28 cellular contexts compared by ENCODE assay signal in the genomic region with DNA sequence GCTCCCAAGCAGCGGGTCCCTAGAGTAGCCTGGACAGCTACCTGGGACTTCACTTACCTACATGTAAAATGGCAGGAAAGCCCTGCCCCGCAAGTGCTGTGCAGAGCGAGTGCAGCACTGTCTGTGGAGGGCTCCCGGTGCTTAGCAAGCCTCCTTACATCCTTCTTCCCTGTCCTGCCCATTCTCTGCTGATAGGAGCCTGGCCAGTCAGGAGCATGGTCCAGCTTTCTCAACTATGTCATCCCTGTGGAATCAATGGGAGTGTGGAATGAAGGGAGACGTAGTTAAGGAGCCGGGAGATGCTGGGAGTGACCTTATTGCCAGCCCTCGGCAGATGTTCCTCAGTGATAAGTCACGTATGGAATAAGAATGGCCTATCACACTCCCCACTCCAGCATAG.
A peak's percentile ranks its signal among the peaks of the same experiment; 100 is the strongest.
DNase-seq lines count a peak whose midpoint lies in the region; ATAC-seq, FAIRE-seq and TF ChIP-seq lines count a peak whose summit lies in the region.
"Had no signal": no experiment of that assay in that cellular context is flagged by ENCODE, and none has a peak within 500 bp of the region (broad histone marks: within the 10 kb centered on the region; RNA-seq: fewer than 3 reads in every experiment).

No MANE protein-coding gene starts in this region.

- BruUV-seq in HepG2 (replicated peaks; lab: Mats Ljungman, UMichigan) = no TSS peak

- H3K4me1 Mint-ChIP-seq in stimulated activated memory B cell treated with anti-CD40 and anti-IgM and Interleukin-4, amounts not matched to agents 10 μg/mL and 1 μg/mL and 100 μg/mL, for 72 hours = no peaks in the 10 kb centered on the region

- H3K9me3 ChIP-seq in heart left ventricle = no peaks in the 10 kb centered on the region
- H3K9me3 ChIP-seq in HepG2 (ENCODE audit: low read length) = no peaks in the 10 kb centered on the region
- no peaks in the 10 kb centered on the region for H3K9me3 ChIP-seq in right lobe of liver
- no peaks in the 10 kb centered on the region for H3K9me3 ChIP-seq in neuronal stem cell (replicated peaks in 1 of 2; ENCODE audit: control insufficient read depth in 2 of 2, insufficient read depth in 1 of 2, low read depth in 1 of 2, low read length in 2 of 2)

- H3K18ac ChIP-seq in neuronal stem cell (ENCODE audit: low read length) = peak overlapping the region; percentile 68

- no peak overlapping the region for H4K8ac ChIP-seq in neuronal stem cell (ENCODE audit: low read depth, low read length)

- peaks cover 10% of the 10 kb centered on the region for H3K9me3 Mint-ChIP-seq in stimulated activated memory B cell treated with anti-CD40 and anti-IgM and Interleukin-4, amounts not matched to agents 10 μg/mL and 1 μg/mL and 100 μg/mL, for 72 hours
- H3K9me3 Mint-ChIP-seq: CD4-positive, alpha-beta T cell; CD8-positive, alpha-beta memory T cell had no signal

- TF ChIP-seq CTCF in heart left ventricle (IDR thresholded peaks at IDR 0.05) = no peak
- TF ChIP-seq CTCF in HepG2 (CRISPR knock-in tag; IDR thresholded peaks at IDR 0.05) = no peak
- no peak for TF ChIP-seq CTCF in right lobe of liver (IDR thresholded peaks at IDR 0.05)

- H3K4me1 ChIP-seq in heart left ventricle = peaks cover 0 to 11% (median 0%) of the 10 kb centered on the region in 12 donors
- H3K4me1 ChIP-seq in HepG2 (ENCODE audit: insufficient read depth, low read length) = peaks cover 6% of the 10 kb centered on the region; the same call in 1 of the 2 replicates
- no peaks in the 10 kb centered on the region for H3K4me1 ChIP-seq in right lobe of liver
- H3K4me1 ChIP-seq in neuronal stem cell (ENCODE audit: control insufficient read depth in 2 of 2, insufficient read depth in 1 of 2, low read depth in 1 of 2, low read length in 2 of 2) = peaks cover 0 to 7% of the 10 kb centered on the region in 2 donors
- H3K4me1 ChIP-seq: A549, BE2C had no signal

- no peak overlapping the region for H2AK5ac ChIP-seq in neuronal stem cell (ENCODE audit: low read depth, low read length)

- POLR2A ChIA-PET in HepG2 (lab: Yijun Ruan, JAX) = no interaction called here

- no peak overlapping the region for H3K9ac ChIP-seq in HepG2 (ENCODE audit: insufficient read depth, low read depth, low read length)
- no peak overlapping the region for H3K9ac ChIP-seq in neuronal stem cell (ENCODE audit: low read depth, low read length, poor library complexity)
- H3K9ac ChIP-seq: BLaER1 treated with 17β-estradiol and CSF1 and Interleukin-3, amounts not matched to agents 10 nM and 100 nM; GM23248 had no signal

- H3K4me2 ChIP-seq in HepG2 (ENCODE audit: low read depth, low read length) (no peak overlapping the region), neuronal stem cell (ENCODE audit: insufficient read depth, low read length, poor library complexity, severe bottlenecking) (no peak overlapping the region)
- H3K4me2 ChIP-seq: A549; BLaER1 treated with 17β-estradiol and CSF1 and Interleukin-3, amounts not matched to agents 10 nM and 100 nM had no signal

- no peak overlapping the region for H4K91ac ChIP-seq in neuronal stem cell (ENCODE audit: low read depth, low read length, poor library complexity)

- H3K27me3 ChIP-seq in heart left ventricle (no peaks in the 10 kb centered on the region), HepG2 (ENCODE audit: control insufficient read depth in 1 of 2, insufficient read depth in 2 of 2, low read length in 2 of 2) (peaks cover 0 to 18% of the 10 kb centered on the region in 2 experiments; a peak in 4 of 5 replicates), right lobe of liver (no peaks in the 10 kb centered on the region), neuronal stem cell (ENCODE audit: control insufficient read depth in 3 of 3, insufficient read depth in 3 of 3, low read depth in 1 of 3, low read length in 3 of 3) (no peaks in the 10 kb centered on the region)
- H3K27me3 ChIP-seq: BE2C; BLaER1 treated with 17β-estradiol and CSF1 and Interleukin-3, amounts not matched to agents 10 nM and 100 nM had no signal

- TF ChIP-seq POLR2A in heart left ventricle (IDR thresholded peaks at IDR 0.05) = no peak
- TF ChIP-seq POLR2A in HepG2 (IDR thresholded peaks at IDR 0.05; ENCODE audit: insufficient read depth in 1 of 2, low read depth in 2 of 2, low read length in 2 of 2) = no peak
- TF ChIP-seq POLR2A in right lobe of liver (IDR thresholded peaks at IDR 0.05) = no peak

- no peak for TF ChIP-seq RAD21 in HepG2 (CRISPR knock-in tag; IDR thresholded peaks at IDR 0.05)

- peaks cover 12% of the 10 kb centered on the region for H3K27me3 Mint-ChIP-seq in stimulated activated memory B cell treated with anti-CD40 and anti-IgM and Interleukin-4, amounts not matched to agents 10 μg/mL and 1 μg/mL and 100 μg/mL, for 72 hours
- H3K27me3 Mint-ChIP-seq: CD4-positive, alpha-beta T cell had no signal

- FAIRE-seq in HepG2 (lab: Jason Lieb, UNC) = no peak
- FAIRE-seq: A549, D721Med, GM12878, GM19239, H1 had no signal

- no peaks in the 10 kb centered on the region for H3K79me2 ChIP-seq in HepG2 (ENCODE audit: insufficient read depth, low read length)

- intact Hi-C loops in Right ventricle myocardium superior (cut with DNase I) (no loop called here), heart left ventricle (cut with DNase I) (no loop called here), HepG2 (cut with micrococcal nuclease; ENCODE audit: unreplicated experiment) (no loop called here), right lobe of liver (cut with DNase I) (no loop called here)

- no peak overlapping the region for H3K14ac ChIP-seq in neuronal stem cell (ENCODE audit: low read length)

- no peak overlapping the region for H2BK15ac ChIP-seq in neuronal stem cell (ENCODE audit: low read length)

- H2AFZ ChIP-seq in HepG2 (ENCODE audit: low read length) (no peak overlapping the region), neuronal stem cell (ENCODE audit: low read length) (no peak overlapping the region)
- H2AFZ ChIP-seq: GM23248 had no signal

- DNase-seq in Right ventricle myocardium superior (no peak), heart left ventricle (no peak), HepG2 (ENCODE audit: low spot score) (no peak), right lobe of liver (no peak), neuronal stem cell (ENCODE audit: low spot score) (no peak), T-helper 1 cell (no peak), MV-4-11 (lab: John Stamatoyannopoulos, UW) (no peak)
- DNase-seq: 8988T; ACHN; AML-193; BE2C; CD4-positive, alpha-beta T cell; CD8-positive, alpha-beta memory T cell; DMS 273 treated with DMSO at 0.1 percent for 48 hours; DMS79; EL; GDM1; GM23248; H7; HCEC 1CT had no signal

- H3K36me3 ChIP-seq in heart left ventricle (no peaks in the 10 kb centered on the region), HepG2 (replicated peaks in 1 of 2; ENCODE audit: control insufficient read depth in 1 of 2, insufficient read depth in 2 of 2, low read length in 2 of 2) (no peaks in the 10 kb centered on the region), right lobe of liver (no peaks in the 10 kb centered on the region), neuronal stem cell (replicated peaks in 1 of 2; ENCODE audit: control insufficient read depth in 2 of 2, insufficient read depth in 2 of 2, low read length in 2 of 2) (no peaks in the 10 kb centered on the region)
- H3K36me3 ChIP-seq: BE2C; BLaER1 treated with 17β-estradiol and CSF1 and Interleukin-3, amounts not matched to agents 10 nM and 100 nM had no signal

- H2BK5ac ChIP-seq in neuronal stem cell (ENCODE audit: low read length) = no peak overlapping the region

- H3K4me3 Mint-ChIP-seq in stimulated activated memory B cell treated with anti-CD40 and anti-IgM and Interleukin-4, amounts not matched to agents 10 μg/mL and 1 μg/mL and 100 μg/mL, for 72 hours = no peak overlapping the region
- H3K4me3 Mint-ChIP-seq: CD14-positive monocyte; CD4-positive, alpha-beta T cell; CD8-positive, alpha-beta memory T cell had no signal

- no peak overlapping the region for H3K4ac ChIP-seq in neuronal stem cell (ENCODE audit: low read length)

- H2BK120ac ChIP-seq in neuronal stem cell (ENCODE audit: low read depth, low read length) = no peak overlapping the region

- H3K23ac ChIP-seq in neuronal stem cell (ENCODE audit: low read depth, low read length, poor library complexity) = no peak overlapping the region

- H3K79me1 ChIP-seq in neuronal stem cell (ENCODE audit: low read depth, low read length) = no peaks in the 10 kb centered on the region

- WGBS in heart left ventricle, 4 donors = 77 to 93% (median 85%) methylated on average over 8 of the region's 8 CpGs
- WGBS in HepG2 (ENCODE audit: low lambda C conversion rate) = 52% methylated on average over 8 of the region's 8 CpGs
- 93% methylated on average over 5 of the region's 8 CpGs for WGBS in right lobe of liver (ENCODE audit: insufficient coverage, low coverage, low lambda C conversion rate, missing lambda C conversion rate)
- no CpG with 5 or more reads among the region's 8 CpGs for WGBS in neuronal stem cell (ENCODE audit: extremely low coverage in 2 of 2, insufficient read length in 2 of 2, insufficient replicate concordance in 1 of 2), 2 donors

- ATAC-seq in Right ventricle myocardium superior (ENCODE audit: poor library complexity) (peak; percentile 12), heart left ventricle (no peak), HepG2 (peak; percentile 23; the same call in 1 of the 3 replicates), right lobe of liver (no peak)
- ATAC-seq in stimulated activated memory B cell treated with anti-CD40 and anti-IgM and Interleukin-4, amounts not matched to agents 10 μg/mL and 1 μg/mL and 100 μg/mL, for 72 hours = peak; percentile 4
- ATAC-seq: A549, GM12878 had no signal

- no peak overlapping the region for H3K27ac Mint-ChIP-seq in stimulated activated memory B cell treated with anti-CD40 and anti-IgM and Interleukin-4, amounts not matched to agents 10 μg/mL and 1 μg/mL and 100 μg/mL, for 72 hours
- H3K27ac Mint-ChIP-seq: CD14-positive monocyte; CD4-positive, alpha-beta T cell; CD8-positive, alpha-beta memory T cell had no signal

- TF ChIP-seq EP300 in HepG2 (IDR thresholded peaks at IDR 0.05; ENCODE audit: low read depth in 2 of 2, low read length in 2 of 2) = no peak
- no peak for TF ChIP-seq EP300 in HepG2 (CRISPR knock-in tag; IDR thresholded peaks at IDR 0.05; ENCODE audit: borderline replicate concordance)

- H3K4me3 ChIP-seq in heart left ventricle (no peak overlapping the region), HepG2 (replicated peaks in 1 of 3; ENCODE audit: insufficient read depth in 1 of 3, low read depth in 2 of 3, low read length in 3 of 3) (no peak overlapping the region), right lobe of liver (no peak overlapping the region), neuronal stem cell (ENCODE audit: low read length in 2 of 2) (no peak overlapping the region)
- H3K4me3 ChIP-seq: A549; BLaER1 treated with 17β-estradiol and CSF1 and Interleukin-3, amounts not matched to agents 10 nM and 100 nM; GM12878; GM23248 had no signal

- CTCF ChIA-PET in HepG2 (lab: Yijun Ruan, JAX; ENCODE audit: low intra/inter-chr PET ratio, low total read pairs) = no interaction called here

- no peaks in the 10 kb centered on the region for H3K36me3 Mint-ChIP-seq in stimulated activated memory B cell treated with anti-CD40 and anti-IgM and Interleukin-4, amounts not matched to agents 10 μg/mL and 1 μg/mL and 100 μg/mL, for 72 hours
- H3K36me3 Mint-ChIP-seq: CD14-positive monocyte; CD8-positive, alpha-beta memory T cell had no signal

- no peaks in the 10 kb centered on the region for H4K20me1 ChIP-seq in HepG2 (ENCODE audit: insufficient read depth, low read length)
- H4K20me1 ChIP-seq: BLaER1 treated with 17β-estradiol and CSF1 and Interleukin-3, amounts not matched to agents 10 nM and 100 nM had no signal

- peak overlapping the region; percentile 77 for H2BK12ac ChIP-seq in neuronal stem cell (ENCODE audit: low read length)

- in situ Hi-C loops in HepG2 (cut with HindIII; ENCODE audit: extremely low pct_ligation_motif_present, low pct_unique_long_range_greater_than_20kb) = no loop called here

- H3K27ac ChIP-seq in heart left ventricle (no peak overlapping the region), HepG2 (ENCODE audit: extremely low read length, insufficient read depth, low read length) (no peak overlapping the region), right lobe of liver (no peak overlapping the region), neuronal stem cell (replicated peaks; ENCODE audit: low read length) (no peak overlapping the region)
- H3K27ac ChIP-seq: A549; BLaER1 treated with 17β-estradiol and CSF1 and Interleukin-3, amounts not matched to agents 10 nM and 100 nM; GM23248 had no signal

Comparison
In these comparisons a context has a peak if more than half of its experiments do, and no peak if none do; other contexts are left out.
1. ATAC-seq: peak in Right ventricle myocardium superior (single experiment), HepG2 (single experiment) and stimulated activated memory B cell treated with anti-CD40 and anti-IgM and Interleukin-4, amounts not matched to agents 10 μg/mL and 1 μg/mL and 100 μg/mL, for 72 hours (single experiment); none in heart left ventricle (0 of 4) and right lobe of liver (0 of 4).